24 cellular contexts compared by ENCODE assay signal in genomic region chr17:78302478-78302877, GRCh38. TPM values are rescaled to one million over a fixed set of nuclear protein-coding genes. Genes with fewer than 3 reads are reported as not detected.
DNase-seq lines count a peak whose midpoint lies in the region; FAIRE-seq lines count a peak whose summit lies in the region.
"Had no signal": no experiment of that assay in that cellular context is flagged by ENCODE, and none has a peak within 500 bp of the region (broad histone marks: within the 10 kb centered on the region; RNA-seq: fewer than 3 reads in every experiment).

No MANE protein-coding gene starts in this region.

- DNase-seq in frontal cortex (ENCODE audit: low spot score in 2 of 2) (no peak), neuronal stem cell (ENCODE audit: low spot score) (no peak), NCI-H187 treated with DMSO at 0.1 percent for 48 hours (lab: John Stamatoyannopoulos, UW) (no peak), foreskin melanocyte (no peak), GF-D8 (lab: John Stamatoyannopoulos, UW) (no peak)
- DNase-seq: 8988T; ACHN; AML-193; CD4-positive, alpha-beta T cell; CD8-positive, alpha-beta T cell; COR-L47; DMS 273 treated with DMSO at 0.1 percent for 48 hours; DMS153; DMS53; DMS79; DND-41; EL had no signal

- H3K27me3 ChIP-seq in neuronal stem cell (ENCODE audit: control insufficient read depth in 3 of 3, insufficient read depth in 3 of 3, low read depth in 1 of 3, low read length in 3 of 3), result peaks cover 0 to 1% (median 0%) of the 10 kb centered on the region in 3 experiments
- H3K27me3 ChIP-seq: BLaER1 treated with 17β-estradiol and CSF1 and Interleukin-3, amounts not matched to agents 10 nM and 100 nM had no signal

- peak overlapping the region; percentile 99 for H3K14ac ChIP-seq in neuronal stem cell (ENCODE audit: low read length)

- peak overlapping the region in 1 of 2 donors; percentile 31 for H3K4me3 ChIP-seq in neuronal stem cell (ENCODE audit: low read length in 2 of 2)
- H3K4me3 ChIP-seq: BLaER1 treated with 17β-estradiol and CSF1 and Interleukin-3, amounts not matched to agents 10 nM and 100 nM; GM12878 had no signal

- peak overlapping the region; percentile 60 for H2AK5ac ChIP-seq in neuronal stem cell (ENCODE audit: low read depth, low read length)

- peak overlapping the region; percentile 94 for H2BK12ac ChIP-seq in neuronal stem cell (ENCODE audit: low read length)

- no peaks in the 10 kb centered on the region for H3K36me3 ChIP-seq in neuronal stem cell (replicated peaks in 1 of 2; ENCODE audit: control insufficient read depth in 2 of 2, insufficient read depth in 2 of 2, low read length in 2 of 2)
- H3K36me3 ChIP-seq: BLaER1 treated with 17β-estradiol and CSF1 and Interleukin-3, amounts not matched to agents 10 nM and 100 nM had no signal

- peaks cover 3 to 16% of the 10 kb centered on the region in 2 donors for H3K4me1 ChIP-seq in neuronal stem cell (ENCODE audit: control insufficient read depth in 2 of 2, insufficient read depth in 1 of 2, low read depth in 1 of 2, low read length in 2 of 2)

- peak overlapping the region; percentile 16 for H3K23ac ChIP-seq in neuronal stem cell (ENCODE audit: low read depth, low read length, poor library complexity)

- no peaks in the 10 kb centered on the region for H3K79me1 ChIP-seq in neuronal stem cell (ENCODE audit: low read depth, low read length)

- no CpG with 5 or more reads among the region's 5 CpGs for WGBS in neuronal stem cell (ENCODE audit: extremely low coverage in 2 of 2, insufficient read length in 2 of 2, insufficient replicate concordance in 1 of 2), 2 donors

- peak; percentile 77 for FAIRE-seq in G401.6 (lab: Jason Lieb, UNC)
- FAIRE-seq in frontal cortex (lab: Jason Lieb, UNC), result peak; percentile 71
- FAIRE-seq: A204.1, GM12878, GM12892, GM18507 had no signal

- peak overlapping the region; percentile 48 for H4K8ac ChIP-seq in neuronal stem cell (ENCODE audit: low read depth, low read length)

- no peak overlapping the region for H2AFZ ChIP-seq in neuronal stem cell (ENCODE audit: low read length)

- H3K18ac ChIP-seq in neuronal stem cell (ENCODE audit: low read length), result peak overlapping the region; percentile 62

- H3K9ac ChIP-seq in neuronal stem cell (ENCODE audit: low read depth, low read length, poor library complexity), result no peak overlapping the region
- H3K9ac ChIP-seq: BLaER1 treated with 17β-estradiol and CSF1 and Interleukin-3, amounts not matched to agents 10 nM and 100 nM had no signal

- peak overlapping the region; percentile 83 for H2BK5ac ChIP-seq in neuronal stem cell (ENCODE audit: low read length)

- H3K4ac ChIP-seq in neuronal stem cell (ENCODE audit: low read length), result no peak overlapping the region

- H2BK120ac ChIP-seq in neuronal stem cell (ENCODE audit: low read depth, low read length), result no peak overlapping the region

- peak overlapping the region; percentile 25 for H2BK15ac ChIP-seq in neuronal stem cell (ENCODE audit: low read length)

- H3K4me2 ChIP-seq in neuronal stem cell (ENCODE audit: insufficient read depth, low read length, poor library complexity, severe bottlenecking), result no peak overlapping the region

- peaks cover 5 to 10% of the 10 kb centered on the region in 2 donors for H3K9me3 ChIP-seq in neuronal stem cell (replicated peaks in 1 of 2; ENCODE audit: control insufficient read depth in 2 of 2, insufficient read depth in 1 of 2, low read depth in 1 of 2, low read length in 2 of 2)

- H4K91ac ChIP-seq in neuronal stem cell (ENCODE audit: low read depth, low read length, poor library complexity), result no peak overlapping the region

- no peak overlapping the region for H3K27ac ChIP-seq in neuronal stem cell (replicated peaks; ENCODE audit: low read length)
- H3K27ac ChIP-seq: BLaER1 treated with 17β-estradiol and CSF1 and Interleukin-3, amounts not matched to agents 10 nM and 100 nM; C4-2B had no signal

RNA-seq across cellular contexts. Expression of gene SOCS3, which starts 57.4 kb away (rescaled TPM):
- total RNA-seq in frontal cortex, result 5.3 TPM
- polyA plus RNA-seq in neuronal stem cell (2013, experiment 1 of 2), result 17.8 TPM
- polyA plus RNA-seq in neuronal stem cell (2013, experiment 2 of 2), result 18.2 TPM
